11 cellular contexts compared by ENCODE assay signal in the genomic region with DNA sequence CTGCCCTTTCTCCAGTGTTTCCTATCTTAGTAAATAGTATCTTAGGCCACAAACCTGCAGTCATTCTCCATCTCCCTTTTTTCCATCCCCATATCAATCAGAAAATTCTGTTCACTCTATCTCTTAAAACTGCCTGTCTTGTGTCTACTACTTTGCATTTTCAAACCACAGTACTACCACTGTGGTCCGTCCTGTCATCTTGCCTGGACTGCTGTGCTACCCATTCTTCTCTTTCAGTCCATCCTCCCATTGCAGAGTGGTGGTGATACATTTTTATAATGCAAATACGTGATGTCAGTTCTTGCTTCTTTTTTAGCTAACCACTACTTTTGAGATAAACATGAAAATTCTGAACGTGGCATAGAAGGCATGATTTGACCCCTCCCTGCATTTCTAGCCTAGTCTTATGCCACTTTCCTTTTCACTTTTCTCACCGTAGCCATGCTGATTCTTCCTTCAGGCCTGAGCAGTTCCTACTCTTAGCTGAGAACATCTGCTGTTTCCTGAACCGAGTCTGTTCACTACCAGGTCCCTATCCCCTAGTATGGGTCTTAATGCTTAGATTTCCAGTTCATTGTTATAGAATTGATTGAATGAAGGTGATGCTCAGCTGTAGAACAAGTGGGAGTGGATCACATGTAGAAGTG. TPM values are rescaled to one million over a fixed set of nuclear protein-coding genes. Genes with fewer than 3 reads are reported as not detected.
A peak's percentile ranks its signal among the peaks of the same experiment; 100 is the strongest.
DNase-seq lines count a peak whose midpoint lies in the region; ATAC-seq and TF ChIP-seq lines count a peak whose summit lies in the region.
"Had no signal": no experiment of that assay in that cellular context is flagged by ENCODE, and none has a peak within 500 bp of the region (broad histone marks: within the 10 kb centered on the region; RNA-seq: fewer than 3 reads in every experiment).

No MANE protein-coding gene starts in this region.

- peaks cover 81% of the 10 kb centered on the region for H3K79me2 ChIP-seq in osteoblast (ENCODE audit: insufficient read depth, low read length)

- intact Hi-C loops in mucosa of descending colon (cut with DNase I, micrococcal nuclease) = no loop called here
- intact Hi-C loops in adrenal gland (cut with DNase I) = no loop called here

- no peaks in the 10 kb centered on the region for H3K27me3 ChIP-seq in osteoblast (ENCODE audit: insufficient read depth, low read length)
- H3K27me3 ChIP-seq in adrenal gland = no peaks in the 10 kb centered on the region

- H3K4me2 ChIP-seq in osteoblast (ENCODE audit: insufficient read depth, low read length) = no peak overlapping the region
- H3K4me2 ChIP-seq: KMS-11, SK-N-SH had no signal

- no peak overlapping the region for H2AFZ ChIP-seq in osteoblast (ENCODE audit: low read length)
- H2AFZ ChIP-seq: parathyroid adenoma had no signal

- H3K27ac ChIP-seq in osteoblast (ENCODE audit: low read depth, low read length) (no peak overlapping the region), adrenal gland (no peak overlapping the region)
- H3K27ac ChIP-seq: KMS-11, parathyroid adenoma had no signal

- 84 to 87% (median 85%) methylated on average over 5 of the region's 5 CpGs for WGBS in adrenal gland, 4 donors

- H3K36me3 ChIP-seq in mucosa of descending colon (ENCODE audit: low read depth) (no peaks in the 10 kb centered on the region), osteoblast (ENCODE audit: insufficient read depth, low read length) (no peaks in the 10 kb centered on the region), adrenal gland (replicated peaks in 1 of 2) (no peaks in the 10 kb centered on the region)

- no peak for TF ChIP-seq POLR2A in adrenal gland (IDR thresholded peaks at IDR 0.05)

- TF ChIP-seq CTCF in mucosa of descending colon (IDR thresholded peaks at IDR 0.05) (no peak), osteoblast (IDR thresholded peaks at IDR 0.05; ENCODE audit: extremely low read depth, low read depth, low read length) (no peak), adrenal gland (IDR thresholded peaks at IDR 0.05) (no peak)

- ATAC-seq in GM18861 (IDR thresholded peaks at IDR 0.05; ENCODE audit: unreplicated experiment) = peak; percentile 70
- ATAC-seq in GM21737 (IDR thresholded peaks at IDR 0.05; ENCODE audit: unreplicated experiment) = peak; percentile 86
- ATAC-seq in HG03469 (IDR thresholded peaks at IDR 0.05; ENCODE audit: unreplicated experiment) = peak; percentile 76
- ATAC-seq in mucosa of descending colon = peak; percentile 36

- peaks cover 16% of the 10 kb centered on the region for H4K20me1 ChIP-seq in osteoblast (ENCODE audit: insufficient read depth, low read length)

- H3K4me1 ChIP-seq in mucosa of descending colon (ENCODE audit: low read depth) (peaks cover 13% of the 10 kb centered on the region), osteoblast (ENCODE audit: insufficient read depth, low read length) (peaks cover 7% of the 10 kb centered on the region), adrenal gland (replicated peaks in 1 of 2) (peaks cover 0 to 5% of the 10 kb centered on the region in 2 donors)

- H3K4me3 ChIP-seq in mucosa of descending colon = no peak overlapping the region
- no peak overlapping the region for H3K4me3 ChIP-seq in osteoblast (ENCODE audit: insufficient read depth, low read length)
- no peak overlapping the region for H3K4me3 ChIP-seq in adrenal gland

- no peaks in the 10 kb centered on the region for H3K9me3 ChIP-seq in mucosa of descending colon
- H3K9me3 ChIP-seq in osteoblast (ENCODE audit: low read depth, low read length) = no peaks in the 10 kb centered on the region
- no peaks in the 10 kb centered on the region for H3K9me3 ChIP-seq in adrenal gland (replicated peaks in 1 of 3)
- H3K9me3 ChIP-seq: SK-N-SH had no signal

- DNase-seq in mucosa of descending colon (no peak), NCI-H446 (lab: John Stamatoyannopoulos, UW) (no peak), osteoblast (ENCODE audit: insufficient read length, low spot score, missing footprints) (no peak), adrenal gland (no peak)
- no peak for DNase-seq in NK-92 treated with Interleukin-12 subunit alpha and Interleukin-12 subunit beta, amount 100 ng/mL, for 24 hours (lab: John Stamatoyannopoulos, UW)
- DNase-seq: SK-N-SH had no signal

RNA-seq across cellular contexts. Expression of a gene that starts 13.8 kb away (rescaled TPM):
- 10 to 100 TPM; 16.6 to 25.4 (median 23.3) TPM for total RNA-seq in mucosa of descending colon
- total RNA-seq in osteoblast = 11.5 and 14.1 TPM in 2 replicates
- total RNA-seq in adrenal gland = 10 to 100 TPM in 6 of 8 donors, 1 to 10 TPM in 2; 5.1 to 18.7 (median 13.6) TPM
- polyA plus RNA-seq in adrenal gland = 10 to 100 TPM; 16.6 to 21.0 (median 17.0) TPM

Comparison
In these comparisons a context has a peak if more than half of its experiments do, and no peak if none do; other contexts are left out.
1. ATAC-seq: peak in every context shown above with its lines; median percentile 86 in GM21737; 76 in HG03469; 70 in GM18861; 36 in mucosa of descending colon.